Comparison of ENCODE assay signal across 25 cellular contexts in genomic region chr21:41499920-41500319, GRCh38. TPM values are rescaled to one million over a fixed set of nuclear protein-coding genes. Genes with fewer than 3 reads are reported as not detected.
A peak's percentile ranks its signal among the peaks of the same experiment; 100 is the strongest.
DNase-seq lines count a peak whose midpoint lies in the region; ATAC-seq, FAIRE-seq and TF ChIP-seq lines count a peak whose summit lies in the region.
"Had no signal": no experiment of that assay in that cellular context is flagged by ENCODE, and none has a peak within 500 bp of the region (broad histone marks: within the 10 kb centered on the region; RNA-seq: fewer than 3 reads in every experiment).

No MANE protein-coding gene starts in this region.

- CTCF ChIA-PET in MCF 10A (lab: Yijun Ruan, JAX) = no interaction called here
- CTCF ChIA-PET in CD8-positive, alpha-beta T cell (lab: Charles Lee) = interaction anchor here (0.9 kb wide), 1 partner anchor 55 kb away, joined by 3 read pairs; no protein-coding TSS in a partner anchor

- no peak overlapping the region for H3K4me3 Mint-ChIP-seq in MCF 10A (ENCODE audit: unreplicated experiment)
- H3K4me3 Mint-ChIP-seq in progenitor cell of endocrine pancreas (ENCODE audit: low read depth) = peak overlapping the region; percentile 5
- H3K4me3 Mint-ChIP-seq in CD8-positive, alpha-beta T cell = no peak overlapping the region
- H3K4me3 Mint-ChIP-seq: CD4-positive, CD25-positive, alpha-beta regulatory T cell had no signal

- no peak for TF ChIP-seq POLR2A in breast epithelium (IDR thresholded peaks at IDR 0.05)

- no peaks in the 10 kb centered on the region for H3K27me3 ChIP-seq in breast epithelium
- H3K27me3 ChIP-seq in CD8-positive, alpha-beta T cell (ENCODE audit: insufficient read depth, low read length) = no peaks in the 10 kb centered on the region

- no peaks in the 10 kb centered on the region for H3K4me1 Mint-ChIP-seq in MCF 10A (ENCODE audit: insufficient read depth, unreplicated experiment)
- peaks cover 67% of the 10 kb centered on the region for H3K4me1 Mint-ChIP-seq in progenitor cell of endocrine pancreas (ENCODE audit: low read depth)
- H3K4me1 Mint-ChIP-seq in CD8-positive, alpha-beta T cell (ENCODE audit: low read depth) = no peaks in the 10 kb centered on the region
- H3K4me1 Mint-ChIP-seq: CD4-positive, CD25-positive, alpha-beta regulatory T cell had no signal

- FAIRE-seq in kidney (lab: Jason Lieb, UNC) = no peak
- FAIRE-seq: GM12878, K562 had no signal

- H3K27ac ChIP-seq in breast epithelium (peak overlapping the region; percentile 61 to 67), kidney (ENCODE audit: low read depth in 2 of 2, low read length in 2 of 2) (peak overlapping the region; percentile 83 to 88)
- no peak overlapping the region for H3K27ac ChIP-seq in CD8-positive, alpha-beta T cell (ENCODE audit: low read depth, low read length)

- DNase-seq in breast epithelium (ENCODE audit: low spot score in 2 of 2) = no peak
- no peak for DNase-seq in MCF 10A (ENCODE audit: unreplicated experiment)
- no peak for DNase-seq in kidney
- DNase-seq in progenitor cell of endocrine pancreas (ENCODE audit: low spot score, unreplicated experiment) = no peak
- no peak for DNase-seq in head of caudate nucleus
- DNase-seq in CD8-positive, alpha-beta T cell = no peak
- DNase-seq in C1 segment of cervical spinal cord (lab: John Stamatoyannopoulos, UW) = no peak
- DNase-seq: 8988T; Calu3; CD4-positive, CD25-positive, alpha-beta regulatory T cell; DMS53; EL; GOT3; NCI-H1417; NCI-H187 treated with DMSO at 0.1 percent for 48 hours; NCI-H2227 treated with DMSO at 0.1 percent for 48 hours; NCI-H510A treated with DMSO at 0.1 percent for 48 hours; NCI-H774; SHP77 had no signal

- no peak for ATAC-seq in esophagus mucosa
- ATAC-seq in CD8-positive, alpha-beta T cell = no peak
- ATAC-seq: GM12878, HCT116, K562 had no signal

- H3K27ac Mint-ChIP-seq in MCF 10A (ENCODE audit: low read depth, unreplicated experiment) (no peak overlapping the region), progenitor cell of endocrine pancreas (peak overlapping the region; percentile 79)
- no peak overlapping the region for H3K27ac Mint-ChIP-seq in CD8-positive, alpha-beta T cell
- H3K27ac Mint-ChIP-seq: CD4-positive, CD25-positive, alpha-beta regulatory T cell had no signal

- H3K4me3 ChIP-seq in breast epithelium (no peak overlapping the region), kidney (ENCODE audit: low read length in 2 of 2) (peak overlapping the region in 1 of 2 donors; percentile 7)
- no peak overlapping the region for H3K4me3 ChIP-seq in CD8-positive, alpha-beta T cell (ENCODE audit: low read depth, low read length)
- H3K4me3 ChIP-seq: GM12878, K562 had no signal

- H3K36me3 Mint-ChIP-seq in MCF 10A (ENCODE audit: insufficient read depth, unreplicated experiment) (no peaks in the 10 kb centered on the region), progenitor cell of endocrine pancreas (ENCODE audit: insufficient read depth) (peaks cover 5% of the 10 kb centered on the region)
- no peaks in the 10 kb centered on the region for H3K36me3 Mint-ChIP-seq in CD8-positive, alpha-beta T cell
- H3K36me3 Mint-ChIP-seq: CD4-positive, CD25-positive, alpha-beta regulatory T cell had no signal

- peaks cover 72% of the 10 kb centered on the region for H3K27me3 Mint-ChIP-seq in MCF 10A (ENCODE audit: insufficient read depth, unreplicated experiment)
- peaks cover 5% of the 10 kb centered on the region for H3K27me3 Mint-ChIP-seq in progenitor cell of endocrine pancreas
- H3K27me3 Mint-ChIP-seq in CD8-positive, alpha-beta T cell (ENCODE audit: low read depth) = peaks cover 19% of the 10 kb centered on the region

- no TSS peak for BruUV-seq in MCF 10A (replicated peaks; lab: Mats Ljungman, UMichigan)

- no peak for TF ChIP-seq CTCF in breast epithelium (IDR thresholded peaks at IDR 0.05)
- TF ChIP-seq CTCF in MCF 10A (IDR thresholded peaks at IDR 0.05; ENCODE audit: unreplicated experiment) = no peak
- no peak for TF ChIP-seq CTCF in kidney (IDR thresholded peaks at IDR 0.05; ENCODE audit: borderline replicate concordance, extremely low read depth, insufficient read depth)
- TF ChIP-seq CTCF in progenitor cell of endocrine pancreas (IDR thresholded peaks at IDR 0.05; ENCODE audit: unreplicated experiment) = no peak
- TF ChIP-seq CTCF in CD8-positive, alpha-beta T cell (IDR thresholded peaks at IDR 0.05) = no peak

- H3K4me1 ChIP-seq in breast epithelium (no peaks in the 10 kb centered on the region), kidney (ENCODE audit: control insufficient read depth in 1 of 2, insufficient read depth in 1 of 2, low read depth in 1 of 2, low read length in 2 of 2) (peaks cover 35 to 46% of the 10 kb centered on the region in 2 donors)
- H3K4me1 ChIP-seq in CD8-positive, alpha-beta T cell (ENCODE audit: insufficient read depth, low read length) = no peaks in the 10 kb centered on the region

- H3K36me3 ChIP-seq in breast epithelium (no peaks in the 10 kb centered on the region), kidney (ENCODE audit: control insufficient read depth in 1 of 2, insufficient read depth in 2 of 2, low read length in 2 of 2) (no peaks in the 10 kb centered on the region)
- no peaks in the 10 kb centered on the region for H3K36me3 ChIP-seq in CD8-positive, alpha-beta T cell (ENCODE audit: insufficient read depth, low read length)

- no peaks in the 10 kb centered on the region for H3K9me3 ChIP-seq in breast epithelium
- no peaks in the 10 kb centered on the region for H3K9me3 ChIP-seq in kidney (ENCODE audit: control insufficient read depth in 1 of 2, low read length in 2 of 2)
- no peaks in the 10 kb centered on the region for H3K9me3 ChIP-seq in CD8-positive, alpha-beta T cell (ENCODE audit: low read length)

- POLR2A ChIA-PET in MCF 10A (lab: Yijun Ruan, JAX) = no interaction called here
- POLR2A ChIA-PET in CD8-positive, alpha-beta T cell (lab: Charles Lee) = no interaction called here

- peak overlapping the region in 1 of 2 donors; percentile 49 for H3K9ac ChIP-seq in kidney (ENCODE audit: low read length in 2 of 2)

- H3K9me3 Mint-ChIP-seq in MCF 10A (ENCODE audit: unreplicated experiment) (no peaks in the 10 kb centered on the region), progenitor cell of endocrine pancreas (ENCODE audit: low read depth) (no peaks in the 10 kb centered on the region)
- no peaks in the 10 kb centered on the region for H3K9me3 Mint-ChIP-seq in CD8-positive, alpha-beta T cell
- H3K9me3 Mint-ChIP-seq: CD4-positive, CD25-positive, alpha-beta regulatory T cell had no signal

- intact Hi-C loops in breast epithelium (cut with DNase I; ENCODE audit: low total_unique reads) = no loop called here
- intact Hi-C loops in MCF 10A (cut with micrococcal nuclease) = no loop called here
- intact Hi-C loops in kidney (cut with DNase I) = no loop called here
- intact Hi-C loops in head of caudate nucleus (cut with DNase I) = no loop called here
- intact Hi-C loops in CD8-positive, alpha-beta T cell (cut with DNase I, micrococcal nuclease) = no loop called here

RNA-seq across cellular contexts. Expression of gene TMPRSS2, which starts 8.0 kb away (rescaled TPM):
- total RNA-seq in breast epithelium = 10 to 100 TPM in 2 of 3 donors, not detected in 1; 32.1 to 56.6 TPM
- not detected in 2 replicates for total RNA-seq in MCF 10A (2022)
- total RNA-seq in kidney = 32.8 TPM
- 55.0 TPM for polyA plus RNA-seq in kidney (ENCODE audit: insufficient read depth, low read depth, low replicate concordance)
- 23.7 and 29.4 TPM in 2 replicates for total RNA-seq in progenitor cell of endocrine pancreas
- total RNA-seq in esophagus mucosa = 41.6 TPM
- total RNA-seq in CD8-positive, alpha-beta T cell = not detected
- total RNA-seq: CD4-positive, CD25-positive, alpha-beta regulatory T cell; RPMI7951 had no signal
- polyA plus RNA-seq: AG04450; CD4-positive, CD25-positive, alpha-beta regulatory T cell; K562 had no signal
